Comparison of ENCODE assay signal across 25 cellular contexts in the genomic region with DNA sequence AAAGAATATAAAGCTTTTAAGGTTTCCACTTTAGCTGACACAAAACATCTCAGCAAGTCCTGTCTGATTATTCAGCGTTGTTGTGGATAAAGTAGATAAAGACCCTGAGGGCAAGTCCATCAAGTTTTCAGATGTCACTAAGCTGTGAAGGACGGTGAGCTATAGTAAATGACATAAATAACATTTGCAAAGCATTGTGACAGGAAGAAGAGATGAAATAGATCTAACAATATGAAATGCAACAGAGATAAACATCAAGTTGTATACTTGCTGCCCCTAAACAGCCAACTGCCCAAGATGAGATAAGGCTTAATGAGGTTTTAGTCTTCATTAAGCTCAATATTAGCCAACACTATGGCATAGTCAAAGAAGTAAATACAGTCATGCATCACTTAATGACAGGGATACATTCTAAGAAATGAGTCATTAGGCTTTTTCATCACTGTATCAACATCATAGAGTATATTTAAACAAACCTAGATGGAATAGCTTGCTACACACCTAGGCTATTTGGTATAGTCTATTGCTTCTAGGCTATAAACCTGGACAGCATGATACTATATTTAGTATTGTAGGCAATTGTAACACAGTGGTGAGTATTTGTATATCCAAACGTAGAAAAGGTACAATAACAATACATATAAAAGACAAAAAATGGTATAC.
A peak's percentile ranks its signal among the peaks of the same experiment; 100 is the strongest.
DNase-seq lines count a peak whose midpoint lies in the region; ATAC-seq, FAIRE-seq and TF ChIP-seq lines count a peak whose summit lies in the region.
"Had no signal": no experiment of that assay in that cellular context is flagged by ENCODE, and none has a peak within 500 bp of the region (broad histone marks: within the 10 kb centered on the region; RNA-seq: fewer than 3 reads in every experiment).

No MANE protein-coding gene starts in this region.

- H3K27ac ChIP-seq in sigmoid colon: no peak overlapping the region
- no peak overlapping the region for H3K27ac ChIP-seq in CD8-positive, alpha-beta memory T cell (ENCODE audit: low read depth, low read length)
- H3K27ac ChIP-seq: adrenal gland, dorsolateral prefrontal cortex had no signal

- DNase-seq in Caki2 (ENCODE audit: low read depth): peak; percentile 6
- peak; percentile 74 for DNase-seq in HT-29 (ENCODE audit: low spot score)
- DNase-seq in NCI-H748 (lab: John Stamatoyannopoulos, UW; ENCODE audit: unreplicated experiment): peak; percentile 47
- DNase-seq in sigmoid colon: no peak
- no peak for DNase-seq in CD8-positive, alpha-beta memory T cell
- DNase-seq: activated CD4-positive, alpha-beta T cell treated with anti-CD3 and anti-CD28 coated beads for 36 hours; activated naive CD4-positive, alpha-beta T cell treated with anti-CD3 and anti-CD28 coated beads, Interleukin-2, amount 10 ng/mL, durations not matched to agents 7 days and 5 days; adrenal gland; C1 segment of cervical spinal cord; COR-L47; dorsolateral prefrontal cortex; HFFc6; NCI-H1092 treated with DMSO at 0.1 percent for 48 hours; NCI-H226; SHP77 had no signal

- no peaks in the 10 kb centered on the region for H3K9me3 ChIP-seq in sigmoid colon
- H3K9me3 ChIP-seq in CD8-positive, alpha-beta memory T cell (ENCODE audit: low read length): no peaks in the 10 kb centered on the region
- H3K9me3 ChIP-seq: adrenal gland had no signal

- TF ChIP-seq EP300 in sigmoid colon (IDR thresholded peaks at IDR 0.05): no peak

- H3K27ac Mint-ChIP-seq in CD8-positive, alpha-beta memory T cell: no peak overlapping the region
- H3K27ac Mint-ChIP-seq: activated CD4-positive, alpha-beta T cell treated with anti-CD3 and anti-CD28 coated beads for 36 hours; activated naive CD4-positive, alpha-beta T cell treated with anti-CD3 and anti-CD28 coated beads, Interleukin-2, amount 10 ng/mL, durations not matched to agents 7 days and 5 days; activated T-helper 17 cell treated with anti-CD3 and anti-CD28 coated beads, Interleukin-2, amount 50 U/mL, for 72 hours; HFFc6; nephron; stimulated activated effector memory CD8-positive, alpha-beta T cell treated with anti-CD3 and anti-CD28 coated beads, Interleukin-12 subunit alpha, Interleukin-12 subunit beta, amount 100 ng/mL, for 72 hours had no signal

- no peak for TF ChIP-seq CTCF in sigmoid colon (IDR thresholded peaks at IDR 0.05)

- in situ Hi-C loops in Caki2 (cut with HindIII; ENCODE audit: low pct_unique_long_range_greater_than_20kb, low sequenced_read_pairs): no loop called here

- H3K4me1 Mint-ChIP-seq in CD8-positive, alpha-beta memory T cell: no peaks in the 10 kb centered on the region
- H3K4me1 Mint-ChIP-seq: activated CD4-positive, alpha-beta T cell treated with anti-CD3 and anti-CD28 coated beads for 36 hours; activated naive CD4-positive, alpha-beta T cell treated with anti-CD3 and anti-CD28 coated beads, Interleukin-2, amount 10 ng/mL, durations not matched to agents 7 days and 5 days; activated T-helper 17 cell treated with anti-CD3 and anti-CD28 coated beads, Interleukin-2, amount 50 U/mL, for 72 hours; nephron; stimulated activated effector memory CD8-positive, alpha-beta T cell treated with anti-CD3 and anti-CD28 coated beads, Interleukin-12 subunit alpha, Interleukin-12 subunit beta, amount 100 ng/mL, for 72 hours had no signal

- no peaks in the 10 kb centered on the region for H3K36me3 Mint-ChIP-seq in CD8-positive, alpha-beta memory T cell
- H3K36me3 Mint-ChIP-seq: activated naive CD4-positive, alpha-beta T cell treated with anti-CD3 and anti-CD28 coated beads, Interleukin-2, amount 10 ng/mL, durations not matched to agents 7 days and 5 days; stimulated activated effector memory CD8-positive, alpha-beta T cell treated with anti-CD3 and anti-CD28 coated beads, Interleukin-12 subunit alpha, Interleukin-12 subunit beta, amount 100 ng/mL, for 72 hours had no signal

- H3K9me3 Mint-ChIP-seq in CD8-positive, alpha-beta memory T cell: peaks cover 0 to 17% (median 5%) of the 10 kb centered on the region in 5 donors
- H3K9me3 Mint-ChIP-seq: nephron had no signal

- WGBS in sigmoid colon, 2 donors: 57 to 70% methylated on average over 3 of the region's 3 CpGs

- H3K4me1 ChIP-seq in sigmoid colon: peaks cover 0 to 13% (median 0%) of the 10 kb centered on the region in 4 donors
- H3K4me1 ChIP-seq in CD8-positive, alpha-beta memory T cell (ENCODE audit: insufficient read depth, low read length): no peaks in the 10 kb centered on the region
- H3K4me1 ChIP-seq: adrenal gland had no signal

- ATAC-seq in GM18868 (IDR thresholded peaks at IDR 0.05; ENCODE audit: unreplicated experiment) (no peak), HG03196 (IDR thresholded peaks at IDR 0.05; ENCODE audit: unreplicated experiment) (no peak)
- ATAC-seq: activated CD4-positive, alpha-beta T cell treated with anti-CD3 and anti-CD28 coated beads for 36 hours; activated T-helper 17 cell treated with anti-CD3 and anti-CD28 coated beads, Interleukin-2, amount 50 U/mL, for 72 hours; Panc1; stimulated activated effector memory CD8-positive, alpha-beta T cell treated with anti-CD3 and anti-CD28 coated beads, Interleukin-12 subunit alpha, Interleukin-12 subunit beta, amount 100 ng/mL, for 72 hours had no signal

- POLR2A ChIA-PET in CD8-positive, alpha-beta memory T cell (lab: Charles Lee): no interaction called here

- FAIRE-seq in islet of Langerhans (lab: Jason Lieb, UNC): peak; percentile 97
- FAIRE-seq: endometrium, frontal cortex, H1 had no signal

- no peak overlapping the region for H3K4me3 Mint-ChIP-seq in CD8-positive, alpha-beta memory T cell
- H3K4me3 Mint-ChIP-seq: activated CD4-positive, alpha-beta T cell treated with anti-CD3 and anti-CD28 coated beads for 36 hours; activated naive CD4-positive, alpha-beta T cell treated with anti-CD3 and anti-CD28 coated beads, Interleukin-2, amount 10 ng/mL, durations not matched to agents 7 days and 5 days; activated T-helper 17 cell treated with anti-CD3 and anti-CD28 coated beads, Interleukin-2, amount 50 U/mL, for 72 hours; HFFc6; nephron; stimulated activated effector memory CD8-positive, alpha-beta T cell treated with anti-CD3 and anti-CD28 coated beads, Interleukin-12 subunit alpha, Interleukin-12 subunit beta, amount 100 ng/mL, for 72 hours had no signal

- intact Hi-C loops in sigmoid colon (cut with DNase I): no loop called here

- no peak overlapping the region for H3K4me3 ChIP-seq in sigmoid colon
- no peak overlapping the region for H3K4me3 ChIP-seq in CD8-positive, alpha-beta memory T cell (ENCODE audit: low read length)
- H3K4me3 ChIP-seq: adrenal gland, dorsolateral prefrontal cortex had no signal

- CTCF ChIA-PET in CD8-positive, alpha-beta memory T cell (lab: Charles Lee): no interaction called here

- peaks cover 0 to 1% of the 10 kb centered on the region in 2 donors for H3K27me3 Mint-ChIP-seq in CD8-positive, alpha-beta memory T cell
- H3K27me3 Mint-ChIP-seq: activated CD4-positive, alpha-beta T cell treated with anti-CD3 and anti-CD28 coated beads for 36 hours; activated naive CD4-positive, alpha-beta T cell treated with anti-CD3 and anti-CD28 coated beads, Interleukin-2, amount 10 ng/mL, durations not matched to agents 7 days and 5 days; activated T-helper 17 cell treated with anti-CD3 and anti-CD28 coated beads, Interleukin-2, amount 50 U/mL, for 72 hours had no signal

- H3K36me3 ChIP-seq in sigmoid colon: no peaks in the 10 kb centered on the region
- no peaks in the 10 kb centered on the region for H3K36me3 ChIP-seq in CD8-positive, alpha-beta memory T cell (ENCODE audit: insufficient read depth, low read length)
- H3K36me3 ChIP-seq: adrenal gland had no signal

- TF ChIP-seq POLR2A in sigmoid colon (IDR thresholded peaks at IDR 0.05): no peak

- no peaks in the 10 kb centered on the region for H3K27me3 ChIP-seq in sigmoid colon
- no peaks in the 10 kb centered on the region for H3K27me3 ChIP-seq in CD8-positive, alpha-beta memory T cell (ENCODE audit: insufficient read depth, low read length, poor library complexity, severe bottlenecking)
- H3K27me3 ChIP-seq: adrenal gland had no signal

Comparison
In these comparisons a context has a peak if more than half of its experiments do, and no peak if none do; other contexts are left out.
1. DNase-seq: peak in Caki2 (single experiment), HT-29 (single experiment) and NCI-H748 (single experiment); none in sigmoid colon (single experiment) and CD8-positive, alpha-beta memory T cell (0 of 5).